ENCODE assay signal across 9 cellular contexts in genomic region chr19:35134601-35135091, GRCh38. TPM values are rescaled to one million over a fixed set of nuclear protein-coding genes. Genes with fewer than 3 reads are reported as not detected.
DNase-seq lines count a peak whose midpoint lies in the region; TF ChIP-seq lines count a peak whose summit lies in the region.
"Had no signal": no experiment of that assay in that cellular context is flagged by ENCODE, and none has a peak within 500 bp of the region (broad histone marks: within the 10 kb centered on the region; RNA-seq: fewer than 3 reads in every experiment).

TSS of gene LGI4 (minus strand) at chr19:35135059. CDS start at chr19:35134680, 379 bp downstream.

- peaks cover 65% of the 10 kb centered on the region for H3K27me3 ChIP-seq in MM.1S (replicated peaks; ENCODE audit: insufficient read depth, low read length)
- no peaks in the 10 kb centered on the region for H3K27me3 ChIP-seq in tibial nerve
- H3K27me3 ChIP-seq in endodermal cell (ENCODE audit: control insufficient read depth, insufficient read depth, low read length, poor library complexity, severe bottlenecking): no peaks in the 10 kb centered on the region

- H3K27me3 Mint-ChIP-seq in endothelial cell (ENCODE audit: unreplicated experiment): peaks cover 13% of the 10 kb centered on the region
- H3K27me3 Mint-ChIP-seq in nephron (ENCODE audit: low read depth): peaks cover 15% of the 10 kb centered on the region
- no peaks in the 10 kb centered on the region for H3K27me3 Mint-ChIP-seq in endodermal cell (ENCODE audit: insufficient read depth)

- H3K4me3 ChIP-seq in MM.1S (ENCODE audit: low read length) (no peak within 1 kb of the TSS; the same call in 1 of the 2 replicates), tibial nerve (peak within 1 kb of the TSS; percentile 40 to 62 (median 50)), endodermal cell (ENCODE audit: low read length) (no peak within 1 kb of the TSS)

- peak within 1 kb of the TSS; percentile 29 for H3K4me3 Mint-ChIP-seq in endothelial cell (ENCODE audit: unreplicated experiment)
- peak within 1 kb of the TSS; percentile 51 to 67 (median 56) for H3K4me3 Mint-ChIP-seq in nephron
- H3K4me3 Mint-ChIP-seq in endodermal cell: no peak within 1 kb of the TSS
- H3K4me3 Mint-ChIP-seq: T-helper 1 cell treated with Interleukin-12 subunit alpha and Interleukin-12 subunit beta and Interleukin-4 antibody, amounts not matched to agents 30 μg/mL and 1 μg/mL, for 36 hours had no signal

- no peaks in the 10 kb centered on the region for H4K20me1 ChIP-seq in MM.1S (ENCODE audit: insufficient read depth, low read length)

- DNase-seq in MM.1S (no peak), endothelial cell (ENCODE audit: low spot score) (no peak), tibial nerve (ENCODE audit: low spot score in 2 of 2) (no peak), A172 (ENCODE audit: low spot score) (no peak), AG20443 (ENCODE audit: low spot score) (no peak), endodermal cell (no peak)
- DNase-seq: DMS 273 treated with DMSO at 0.1 percent for 48 hours had no signal

- H3K4me1 ChIP-seq in MM.1S (ENCODE audit: low read length) (0 out of 2 replicates have a peak, but pooled peaks cover 8% of the 10 kb centered on the region), tibial nerve (peaks cover 0 to 55% (median 27%) of the 10 kb centered on the region in 4 donors), endodermal cell (ENCODE audit: control insufficient read depth, insufficient read depth, low read length) (no peaks in the 10 kb centered on the region)

- 5 to 30% methylated on average over 8 to 11 of the region's 11 CpGs for WGBS in tibial nerve, 2 donors
- 77% methylated on average over 11 of the region's 11 CpGs; no CpG with 5 or more reads in 1 of the 2 experiments for WGBS in endodermal cell (ENCODE audit: insufficient coverage in 1 of 2, insufficient read length in 1 of 2), 2 experiments

- peak within 1 kb of the TSS; percentile 26 for H3K4me2 ChIP-seq in MM.1S (ENCODE audit: low read depth, low read length)

- H3K4me1 Mint-ChIP-seq in endothelial cell (ENCODE audit: unreplicated experiment) (peaks cover 3% of the 10 kb centered on the region), nephron (peaks cover 36% of the 10 kb centered on the region), endodermal cell (peaks cover 4% of the 10 kb centered on the region)

- TF ChIP-seq CTCF in MM.1S (IDR thresholded peaks at IDR 0.05; ENCODE audit: low read length): no peak
- no peak for TF ChIP-seq CTCF in endothelial cell (IDR thresholded peaks at IDR 0.05; ENCODE audit: unreplicated experiment)
- no peak for TF ChIP-seq CTCF in nephron (IDR thresholded peaks at IDR 0.05; ENCODE audit: unreplicated experiment in 3 of 3)
- TF ChIP-seq CTCF in tibial nerve (IDR thresholded peaks at IDR 0.05): no peak
- TF ChIP-seq CTCF in endodermal cell (conservative IDR thresholded peaks at IDR 0.05): no peak

- H3K36me3 Mint-ChIP-seq in endothelial cell (ENCODE audit: low read depth, unreplicated experiment) (peaks cover 9% of the 10 kb centered on the region), nephron (ENCODE audit: low read depth) (no peaks in the 10 kb centered on the region), endodermal cell (ENCODE audit: low read depth) (no peaks in the 10 kb centered on the region)

- TF ChIP-seq POLR2A in tibial nerve (IDR thresholded peaks at IDR 0.05): no peak

- no peaks in the 10 kb centered on the region for H3K79me2 ChIP-seq in MM.1S (ENCODE audit: low read length)

- H3K36me3 ChIP-seq in MM.1S (replicated peaks; ENCODE audit: insufficient read depth, low read length): no peaks in the 10 kb centered on the region
- H3K36me3 ChIP-seq in tibial nerve: peaks cover 0 to 21% (median 0%) of the 10 kb centered on the region in 3 donors
- H3K36me3 ChIP-seq in endodermal cell (ENCODE audit: control insufficient read depth, insufficient read depth, low read length): no peaks in the 10 kb centered on the region

- no peak within 1 kb of the TSS for H2AFZ ChIP-seq in MM.1S (ENCODE audit: low read length)

- no peak for TF ChIP-seq EP300 in tibial nerve (IDR thresholded peaks at IDR 0.05)

- H3K27ac ChIP-seq in MM.1S (ENCODE audit: low read length): no peak within 1 kb of the TSS
- peak within 1 kb of the TSS; percentile 88 to 99 (median 96) for H3K27ac ChIP-seq in tibial nerve
- H3K27ac ChIP-seq in endodermal cell (ENCODE audit: low read depth, low read length): no peak within 1 kb of the TSS

- H3F3A ChIP-seq in MM.1S (ENCODE audit: insufficient read depth, low read length): no peaks in the 10 kb centered on the region

- H3K9me3 ChIP-seq in MM.1S (replicated peaks; ENCODE audit: insufficient read depth, low read length): no peaks in the 10 kb centered on the region
- H3K9me3 ChIP-seq in tibial nerve: no peaks in the 10 kb centered on the region
- H3K9me3 ChIP-seq in endodermal cell (ENCODE audit: control insufficient read depth, low read length): no peaks in the 10 kb centered on the region

- H3K9ac ChIP-seq in MM.1S (ENCODE audit: low read length): no peak within 1 kb of the TSS
- no peak within 1 kb of the TSS for H3K9ac ChIP-seq in endodermal cell (ENCODE audit: extremely low read depth, low read length, poor library complexity, severe bottlenecking)

- H3K27ac Mint-ChIP-seq in endothelial cell (ENCODE audit: unreplicated experiment) (no peak within 1 kb of the TSS), nephron (peak within 1 kb of the TSS; percentile 23 to 89 (median 76)), endodermal cell (no peak within 1 kb of the TSS)
- H3K27ac Mint-ChIP-seq: T-helper 1 cell treated with Interleukin-12 subunit alpha and Interleukin-12 subunit beta and Interleukin-4 antibody, amounts not matched to agents 30 μg/mL and 1 μg/mL, for 36 hours had no signal

- H3K9me2 ChIP-seq in MM.1S (replicated peaks; ENCODE audit: insufficient read depth, low read length): no peaks in the 10 kb centered on the region

- H3K9me3 Mint-ChIP-seq in endothelial cell (ENCODE audit: unreplicated experiment) (no peaks in the 10 kb centered on the region), nephron (no peaks in the 10 kb centered on the region), endodermal cell (no peaks in the 10 kb centered on the region)
- H3K9me3 Mint-ChIP-seq: T-helper 1 cell treated with Interleukin-12 subunit alpha and Interleukin-12 subunit beta and Interleukin-4 antibody, amounts not matched to agents 30 μg/mL and 1 μg/mL, for 36 hours had no signal

RNA-seq across cellular contexts. Expression of gene LGI4, which starts in this region (rescaled TPM):
- total RNA-seq in endothelial cell (ENCODE audit: unreplicated experiment): 0.10 TPM
- 100 to 1,000 TPM; 207 to 323 (median 302) TPM for total RNA-seq in tibial nerve
- 0.43 TPM in 1 of 2 replicates, not detected in the other for total RNA-seq in A172 (2014; rRNA removed; shearing (Covaris generic))
- under 1 TPM; 0.27 to 0.37 TPM for total RNA-seq in endodermal cell
- 8.4 TPM for polyA plus RNA-seq in endodermal cell (2013, experiment 1 of 2)
- polyA plus RNA-seq in endodermal cell (2013, experiment 2 of 2): 7.0 TPM

Comparison
In these comparisons a context has a peak if more than half of its experiments do, and no peak if none do; other contexts are left out.
1. RNA of gene LGI4 (total RNA-seq): 207 to 323 TPM in tibial nerve; 0.27 to 0.37 TPM in endodermal cell, 0.10 TPM in endothelial cell (single experiment) and 0.43 TPM in A172; every median in the first group is over 100 times any median in the second.
2. H3K27ac ChIP-seq: peak in tibial nerve (4 of 4); none in MM.1S (single experiment) and endodermal cell (single experiment).
3. H3K4me3 ChIP-seq: peak in tibial nerve (4 of 4); none in MM.1S (single experiment) and endodermal cell (single experiment).
4. H3K27ac Mint-ChIP-seq: peak in nephron (3 of 3); none in endothelial cell (single experiment) and endodermal cell (single experiment).